In the genomic region with DNA sequence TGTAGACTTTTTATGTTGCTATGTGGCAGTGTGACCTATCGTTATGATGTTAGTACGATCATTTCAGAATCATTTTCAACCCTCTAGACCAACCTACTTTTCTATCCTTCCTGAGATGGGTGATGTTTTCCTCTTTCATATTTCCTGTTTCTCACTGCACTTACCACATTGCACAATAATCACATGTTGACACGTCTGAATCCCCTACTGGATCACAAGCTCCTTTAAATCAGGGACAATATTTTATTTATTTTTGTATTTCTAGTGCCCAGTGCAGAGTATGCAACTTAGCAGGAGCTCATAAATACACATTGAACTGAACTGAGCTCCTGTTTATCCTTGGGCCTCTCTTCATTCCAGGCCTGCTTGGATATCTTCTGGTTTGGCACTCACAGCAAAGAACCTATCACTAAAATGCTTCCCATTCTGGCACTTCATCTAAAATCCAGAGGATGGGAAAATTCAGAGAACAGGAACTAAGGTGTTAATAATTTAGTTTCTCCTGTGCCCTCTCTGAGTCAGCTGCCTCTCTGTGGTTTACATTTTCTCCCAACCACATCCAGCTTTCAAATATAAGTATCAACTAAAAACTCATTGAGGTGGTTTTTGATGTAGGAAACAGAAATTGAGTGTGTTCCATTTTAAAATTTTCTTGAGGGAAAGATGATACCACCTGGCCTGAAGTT, we compare ENCODE assay signal across 15 cellular contexts.
DNase-seq lines count a peak whose midpoint lies in the region; ATAC-seq, FAIRE-seq and TF ChIP-seq lines count a peak whose summit lies in the region.
"Had no signal": no experiment of that assay in that cellular context is flagged by ENCODE, and none has a peak within 500 bp of the region (broad histone marks: within the 10 kb centered on the region; RNA-seq: fewer than 3 reads in every experiment).

No MANE protein-coding gene starts in this region.

- H3K36me3 ChIP-seq in spleen (no peaks in the 10 kb centered on the region), ascending aorta (no peaks in the 10 kb centered on the region)
- H3K36me3 ChIP-seq: left lung had no signal

- peak overlapping the region; percentile 58 for H3K4me3 Mint-ChIP-seq in activated T-cell treated with anti-CD3 and anti-CD28 coated beads, Interleukin-2, amount 50 U/mL, for 4 hours
- H3K4me3 Mint-ChIP-seq in activated T-cell treated with anti-CD3 and anti-CD28 coated beads, Interleukin-2, amount 50 U/mL, for 24 hours = no peak overlapping the region

- H3K27ac ChIP-seq in spleen = peak overlapping the region in 6 of 8 donors; percentile 0 to 64 (median 40)
- H3K27ac ChIP-seq in ascending aorta = no peak overlapping the region
- H3K27ac ChIP-seq: left lung had no signal

- no peak for TF ChIP-seq CTCF in choroid plexus epithelial cell (conservative IDR thresholded peaks at IDR 0.05; ENCODE audit: low read depth, low read length)
- TF ChIP-seq CTCF in spleen (IDR thresholded peaks at IDR 0.05 in 8 of 11, conservative IDR thresholded peaks at IDR 0.05 in 3 of 11) = no peak
- TF ChIP-seq CTCF in ascending aorta (IDR thresholded peaks at IDR 0.05) = no peak

- peaks cover 11% of the 10 kb centered on the region for H3K9me3 Mint-ChIP-seq in activated T-cell treated with anti-CD3 and anti-CD28 coated beads, Interleukin-2, amount 50 U/mL, for 4 hours
- H3K9me3 Mint-ChIP-seq in activated T-cell treated with anti-CD3 and anti-CD28 coated beads, Interleukin-2, amount 50 U/mL, for 24 hours = peaks cover 14% of the 10 kb centered on the region

- TF ChIP-seq POLR2A in spleen (IDR thresholded peaks at IDR 0.05) = no peak

- 29 to 49% (median 38%) methylated on average over 3 of the region's 3 CpGs for WGBS in spleen, 5 donors

- ATAC-seq in activated T-cell treated with anti-CD3 and anti-CD28 coated beads, Interleukin-2, amount 50 U/mL, for 4 hours = peak; percentile 89
- ATAC-seq in GM21619 (IDR thresholded peaks at IDR 0.05; ENCODE audit: unreplicated experiment) = no peak
- ATAC-seq: left lung had no signal

- H3K9me3 ChIP-seq in spleen (no peaks in the 10 kb centered on the region), ascending aorta (no peaks in the 10 kb centered on the region)
- H3K9me3 ChIP-seq: left lung had no signal

- H3K4me1 ChIP-seq in spleen (peaks cover 0 to 22% (median 0%) of the 10 kb centered on the region in 6 donors), ascending aorta (no peaks in the 10 kb centered on the region)
- H3K4me1 ChIP-seq: left lung had no signal

- H3K27me3 ChIP-seq in spleen (replicated peaks in 1 of 7) = no peaks in the 10 kb centered on the region
- no peaks in the 10 kb centered on the region for H3K27me3 ChIP-seq in ascending aorta
- H3K27me3 ChIP-seq: left lung had no signal

- no peaks in the 10 kb centered on the region for H3K36me3 Mint-ChIP-seq in activated T-cell treated with anti-CD3 and anti-CD28 coated beads, Interleukin-2, amount 50 U/mL, for 4 hours (ENCODE audit: insufficient read depth)
- H3K36me3 Mint-ChIP-seq in activated T-cell treated with anti-CD3 and anti-CD28 coated beads, Interleukin-2, amount 50 U/mL, for 24 hours (ENCODE audit: low read depth) = no peaks in the 10 kb centered on the region

- intact Hi-C loops in spleen (cut with DNase I; ENCODE audit: low total_unique reads) (no loop called here), ascending aorta (cut with DNase I) (no loop called here)

- no peaks in the 10 kb centered on the region for H3K27me3 Mint-ChIP-seq in activated T-cell treated with anti-CD3 and anti-CD28 coated beads, Interleukin-2, amount 50 U/mL, for 4 hours (ENCODE audit: low read depth)
- peaks cover 4% of the 10 kb centered on the region for H3K27me3 Mint-ChIP-seq in activated T-cell treated with anti-CD3 and anti-CD28 coated beads, Interleukin-2, amount 50 U/mL, for 24 hours

- FAIRE-seq in RCC 7860 (lab: Jason Lieb, UNC) = peak; percentile 61

- no peak overlapping the region for H3K27ac Mint-ChIP-seq in activated T-cell treated with anti-CD3 and anti-CD28 coated beads, Interleukin-2, amount 50 U/mL, for 24 hours

- H3K4me3 ChIP-seq in choroid plexus epithelial cell (ENCODE audit: low read depth, low read length) (no peak overlapping the region), spleen (no peak overlapping the region), ascending aorta (no peak overlapping the region)
- H3K4me3 ChIP-seq: left lung had no signal

- no peak for DNase-seq in activated T-cell treated with anti-CD3 and anti-CD28 coated beads, Interleukin-2, amount 50 U/mL, for 4 hours
- no peak for DNase-seq in activated T-cell treated with anti-CD3 and anti-CD28 coated beads, Interleukin-2, amount 50 U/mL, for 24 hours
- DNase-seq in RCC 7860 (ENCODE audit: low spot score) (no peak), choroid plexus epithelial cell (ENCODE audit: low read depth) (peak; percentile 30), spleen (no peak), ascending aorta (ENCODE audit: low spot score in 2 of 2) (no peak)
- DNase-seq in stimulated activated CD4-positive, alpha-beta T cell treated with anti-CD3 and anti-CD28 coated beads, Interleukin-2, amount 100 ng/mL, for 24 hours = no peak
- DNase-seq: activated CD4-positive, CD25-positive, alpha-beta regulatory T cell; amniotic stem cell; DMS79 treated with DMSO at 0.1 percent for 48 hours; effector CD4-positive, alpha-beta T cell; glutamatergic neuron; HCEC 1CT; left lung had no signal

- peaks cover 48% of the 10 kb centered on the region for H3K4me1 Mint-ChIP-seq in activated T-cell treated with anti-CD3 and anti-CD28 coated beads, Interleukin-2, amount 50 U/mL, for 4 hours (ENCODE audit: low read depth)
- H3K4me1 Mint-ChIP-seq in activated T-cell treated with anti-CD3 and anti-CD28 coated beads, Interleukin-2, amount 50 U/mL, for 24 hours (ENCODE audit: low read depth) = peaks cover 46% of the 10 kb centered on the region

Comparison
In these comparisons a context has a peak if more than half of its experiments do, and no peak if none do; other contexts are left out.
1. H3K27ac ChIP-seq: peak in spleen (6 of 8); none in ascending aorta (0 of 2).